In the genomic region with DNA sequence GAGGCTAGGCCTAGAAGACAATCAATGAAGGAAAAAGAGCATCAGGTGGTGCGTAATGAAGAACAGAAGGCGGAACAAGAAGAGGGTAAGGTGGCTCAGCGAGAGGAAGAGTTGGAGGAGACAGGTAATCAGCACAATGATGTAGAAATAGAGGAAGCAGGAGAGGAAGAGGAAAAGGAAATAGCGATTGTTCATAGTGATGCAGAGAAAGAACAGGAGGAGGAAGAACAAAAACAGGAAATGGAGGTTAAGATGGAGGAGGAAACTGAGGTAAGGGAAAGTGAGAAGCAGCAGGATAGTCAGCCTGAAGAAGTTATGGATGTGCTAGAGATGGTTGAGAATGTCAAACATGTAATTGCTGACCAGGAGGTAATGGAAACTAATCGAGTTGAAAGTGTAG, we compare ENCODE assay signal across 1 cellular context.
TF ChIP-seq lines count a peak whose summit lies in the region.

No MANE protein-coding gene starts in this region.

TF ChIP-seq in HepG2, 621 proteins besides CTCF, POLR2A, EP300 and RAD21 (continued from another document and continues in another):
- TF ChIP-seq, protein P1, sequence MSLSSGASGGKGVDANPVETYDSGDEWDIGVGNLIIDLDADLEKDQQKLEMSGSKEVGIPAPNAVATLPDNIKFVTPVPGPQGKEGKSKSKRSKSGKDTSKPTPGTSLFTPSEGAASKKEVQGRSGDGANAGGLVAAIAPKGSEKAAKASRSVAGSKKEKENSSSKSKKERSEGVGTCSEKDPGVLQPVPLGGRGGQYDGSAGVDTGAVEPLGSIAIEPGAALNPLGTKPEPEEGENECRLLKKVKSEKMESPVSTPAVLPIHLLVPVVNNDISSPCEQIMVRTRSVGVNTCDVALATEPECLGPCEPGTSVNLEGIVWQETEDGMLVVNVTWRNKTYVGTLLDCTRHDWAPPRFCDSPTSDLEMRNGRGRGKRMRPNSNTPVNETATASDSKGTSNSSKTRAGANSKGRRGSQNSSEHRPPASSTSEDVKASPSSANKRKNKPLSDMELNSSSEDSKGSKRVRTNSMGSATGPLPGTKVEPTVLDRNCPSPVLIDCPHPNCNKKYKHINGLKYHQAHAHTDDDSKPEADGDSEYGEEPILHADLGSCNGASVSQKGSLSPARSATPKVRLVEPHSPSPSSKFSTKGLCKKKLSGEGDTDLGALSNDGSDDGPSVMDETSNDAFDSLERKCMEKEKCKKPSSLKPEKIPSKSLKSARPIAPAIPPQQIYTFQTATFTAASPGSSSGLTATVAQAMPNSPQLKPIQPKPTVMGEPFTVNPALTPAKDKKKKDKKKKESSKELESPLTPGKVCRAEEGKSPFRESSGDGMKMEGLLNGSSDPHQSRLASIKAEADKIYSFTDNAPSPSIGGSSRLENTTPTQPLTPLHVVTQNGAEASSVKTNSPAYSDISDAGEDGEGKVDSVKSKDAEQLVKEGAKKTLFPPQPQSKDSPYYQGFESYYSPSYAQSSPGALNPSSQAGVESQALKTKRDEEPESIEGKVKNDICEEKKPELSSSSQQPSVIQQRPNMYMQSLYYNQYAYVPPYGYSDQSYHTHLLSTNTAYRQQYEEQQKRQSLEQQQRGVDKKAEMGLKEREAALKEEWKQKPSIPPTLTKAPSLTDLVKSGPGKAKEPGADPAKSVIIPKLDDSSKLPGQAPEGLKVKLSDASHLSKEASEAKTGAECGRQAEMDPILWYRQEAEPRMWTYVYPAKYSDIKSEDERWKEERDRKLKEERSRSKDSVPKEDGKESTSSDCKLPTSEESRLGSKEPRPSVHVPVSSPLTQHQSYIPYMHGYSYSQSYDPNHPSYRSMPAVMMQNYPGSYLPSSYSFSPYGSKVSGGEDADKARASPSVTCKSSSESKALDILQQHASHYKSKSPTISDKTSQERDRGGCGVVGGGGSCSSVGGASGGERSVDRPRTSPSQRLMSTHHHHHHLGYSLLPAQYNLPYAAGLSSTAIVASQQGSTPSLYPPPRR (CRISPR knock-in tag; IDR thresholded peaks at IDR 0.05; ENCODE audit: borderline replicate concordance): no peak
- TF ChIP-seq ZNF543 (CRISPR knock-in tag; IDR thresholded peaks at IDR 0.05) (no peak), KDM3A (CRISPR knock-in tag; IDR thresholded peaks at IDR 0.05; ENCODE audit: low read depth) (no peak), HDAC6 (IDR thresholded peaks at IDR 0.05; ENCODE audit: low read depth, low read length) (0 out of 2 replicates have a peak, but pooled peaks have one; percentile 61), SKIL (CRISPR knock-in tag; IDR thresholded peaks at IDR 0.05; ENCODE audit: borderline replicate concordance) (0 out of 2 replicates have a peak, but pooled peaks have one; percentile 27), CREB1 (IDR thresholded peaks at IDR 0.05) (no peak), CREB1 (CRISPR knock-in tag; IDR thresholded peaks at IDR 0.05) (no peak), ZNF20 (CRISPR knock-in tag; IDR thresholded peaks at IDR 0.05) (no peak), ZNF513 (CRISPR knock-in tag; conservative IDR thresholded peaks at IDR 0.05) (no peak), ZSCAN20 (CRISPR knock-in tag; IDR thresholded peaks at IDR 0.05; ENCODE audit: borderline replicate concordance) (no peak), ZNF607 (CRISPR knock-in tag; IDR thresholded peaks at IDR 0.05; ENCODE audit: borderline replicate concordance) (no peak), NBN (conservative IDR thresholded peaks at IDR 0.05) (peak; percentile 98; the same call in 1 of the 2 replicates), ZNF709 (CRISPR knock-in tag; IDR thresholded peaks at IDR 0.05) (no peak), RAD51 (IDR thresholded peaks at IDR 0.05; ENCODE audit: borderline replicate concordance) (peak; percentile 44), ARNTL (CRISPR knock-in tag; IDR thresholded peaks at IDR 0.05) (no peak), MBD4 (IDR thresholded peaks at IDR 0.05; ENCODE audit: borderline replicate concordance, low read length) (no peak), ZC3H13 (CRISPR knock-in tag; IDR thresholded peaks at IDR 0.05) (no peak; the same call in 1 of the 2 replicates), ATF7 (IDR thresholded peaks at IDR 0.05) (peak; percentile 49; the same call in 1 of the 2 replicates), ATF7 (CRISPR knock-in tag; IDR thresholded peaks at IDR 0.05) (no peak), RBM22 (optimal IDR thresholded peaks at IDR 0.05; ENCODE audit: low read length) (peak; percentile 76), TEAD3 (CRISPR knock-in tag; optimal IDR thresholded peaks at IDR 0.05; ENCODE audit: borderline replicate concordance) (peak; percentile 10), LCORL (IDR thresholded peaks at IDR 0.05) (no peak; the same call in 1 of the 2 replicates), LCORL (CRISPR knock-in tag; IDR thresholded peaks at IDR 0.05) (no peak), RFX5 (IDR thresholded peaks at IDR 0.05; ENCODE audit: low read depth, low read length) (no peak)
- TF ChIP-seq, protein P2, sequence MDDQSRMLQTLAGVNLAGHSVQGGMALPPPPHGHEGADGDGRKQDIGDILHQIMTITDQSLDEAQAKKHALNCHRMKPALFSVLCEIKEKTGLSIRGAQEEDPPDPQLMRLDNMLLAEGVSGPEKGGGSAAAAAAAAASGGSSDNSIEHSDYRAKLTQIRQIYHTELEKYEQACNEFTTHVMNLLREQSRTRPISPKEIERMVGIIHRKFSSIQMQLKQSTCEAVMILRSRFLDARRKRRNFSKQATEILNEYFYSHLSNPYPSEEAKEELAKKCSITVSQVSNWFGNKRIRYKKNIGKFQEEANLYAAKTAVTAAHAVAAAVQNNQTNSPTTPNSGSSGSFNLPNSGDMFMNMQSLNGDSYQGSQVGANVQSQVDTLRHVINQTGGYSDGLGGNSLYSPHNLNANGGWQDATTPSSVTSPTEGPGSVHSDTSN (CRISPR knock-in tag; IDR thresholded peaks at IDR 0.05; ENCODE audit: borderline replicate concordance): peak; percentile 74
- TF ChIP-seq, protein P3, sequence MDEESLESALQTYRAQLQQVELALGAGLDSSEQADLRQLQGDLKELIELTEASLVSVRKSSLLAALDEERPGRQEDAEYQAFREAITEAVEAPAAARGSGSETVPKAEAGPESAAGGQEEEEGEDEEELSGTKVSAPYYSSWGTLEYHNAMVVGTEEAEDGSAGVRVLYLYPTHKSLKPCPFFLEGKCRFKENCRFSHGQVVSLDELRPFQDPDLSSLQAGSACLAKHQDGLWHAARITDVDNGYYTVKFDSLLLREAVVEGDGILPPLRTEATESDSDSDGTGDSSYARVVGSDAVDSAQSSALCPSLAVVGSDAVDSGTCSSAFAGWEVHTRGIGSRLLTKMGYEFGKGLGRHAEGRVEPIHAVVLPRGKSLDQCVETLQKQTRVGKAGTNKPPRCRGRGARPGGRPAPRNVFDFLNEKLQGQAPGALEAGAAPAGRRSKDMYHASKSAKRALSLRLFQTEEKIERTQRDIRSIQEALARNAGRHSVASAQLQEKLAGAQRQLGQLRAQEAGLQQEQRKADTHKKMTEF (CRISPR knock-in tag; IDR thresholded peaks at IDR 0.05): no peak
- TF ChIP-seq, protein P4, sequence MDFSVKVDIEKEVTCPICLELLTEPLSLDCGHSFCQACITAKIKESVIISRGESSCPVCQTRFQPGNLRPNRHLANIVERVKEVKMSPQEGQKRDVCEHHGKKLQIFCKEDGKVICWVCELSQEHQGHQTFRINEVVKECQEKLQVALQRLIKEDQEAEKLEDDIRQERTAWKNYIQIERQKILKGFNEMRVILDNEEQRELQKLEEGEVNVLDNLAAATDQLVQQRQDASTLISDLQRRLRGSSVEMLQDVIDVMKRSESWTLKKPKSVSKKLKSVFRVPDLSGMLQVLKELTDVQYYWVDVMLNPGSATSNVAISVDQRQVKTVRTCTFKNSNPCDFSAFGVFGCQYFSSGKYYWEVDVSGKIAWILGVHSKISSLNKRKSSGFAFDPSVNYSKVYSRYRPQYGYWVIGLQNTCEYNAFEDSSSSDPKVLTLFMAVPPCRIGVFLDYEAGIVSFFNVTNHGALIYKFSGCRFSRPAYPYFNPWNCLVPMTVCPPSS (IDR thresholded peaks at IDR 0.05): peak; percentile 96; the same call in 1 of the 2 replicates
- TF ChIP-seq, protein P5, sequence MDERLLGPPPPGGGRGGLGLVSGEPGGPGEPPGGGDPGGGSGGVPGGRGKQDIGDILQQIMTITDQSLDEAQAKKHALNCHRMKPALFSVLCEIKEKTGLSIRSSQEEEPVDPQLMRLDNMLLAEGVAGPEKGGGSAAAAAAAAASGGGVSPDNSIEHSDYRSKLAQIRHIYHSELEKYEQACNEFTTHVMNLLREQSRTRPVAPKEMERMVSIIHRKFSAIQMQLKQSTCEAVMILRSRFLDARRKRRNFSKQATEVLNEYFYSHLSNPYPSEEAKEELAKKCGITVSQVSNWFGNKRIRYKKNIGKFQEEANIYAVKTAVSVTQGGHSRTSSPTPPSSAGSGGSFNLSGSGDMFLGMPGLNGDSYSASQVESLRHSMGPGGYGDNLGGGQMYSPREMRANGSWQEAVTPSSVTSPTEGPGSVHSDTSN (CRISPR knock-in tag; IDR thresholded peaks at IDR 0.05): no peak
- TF ChIP-seq, protein P6, sequence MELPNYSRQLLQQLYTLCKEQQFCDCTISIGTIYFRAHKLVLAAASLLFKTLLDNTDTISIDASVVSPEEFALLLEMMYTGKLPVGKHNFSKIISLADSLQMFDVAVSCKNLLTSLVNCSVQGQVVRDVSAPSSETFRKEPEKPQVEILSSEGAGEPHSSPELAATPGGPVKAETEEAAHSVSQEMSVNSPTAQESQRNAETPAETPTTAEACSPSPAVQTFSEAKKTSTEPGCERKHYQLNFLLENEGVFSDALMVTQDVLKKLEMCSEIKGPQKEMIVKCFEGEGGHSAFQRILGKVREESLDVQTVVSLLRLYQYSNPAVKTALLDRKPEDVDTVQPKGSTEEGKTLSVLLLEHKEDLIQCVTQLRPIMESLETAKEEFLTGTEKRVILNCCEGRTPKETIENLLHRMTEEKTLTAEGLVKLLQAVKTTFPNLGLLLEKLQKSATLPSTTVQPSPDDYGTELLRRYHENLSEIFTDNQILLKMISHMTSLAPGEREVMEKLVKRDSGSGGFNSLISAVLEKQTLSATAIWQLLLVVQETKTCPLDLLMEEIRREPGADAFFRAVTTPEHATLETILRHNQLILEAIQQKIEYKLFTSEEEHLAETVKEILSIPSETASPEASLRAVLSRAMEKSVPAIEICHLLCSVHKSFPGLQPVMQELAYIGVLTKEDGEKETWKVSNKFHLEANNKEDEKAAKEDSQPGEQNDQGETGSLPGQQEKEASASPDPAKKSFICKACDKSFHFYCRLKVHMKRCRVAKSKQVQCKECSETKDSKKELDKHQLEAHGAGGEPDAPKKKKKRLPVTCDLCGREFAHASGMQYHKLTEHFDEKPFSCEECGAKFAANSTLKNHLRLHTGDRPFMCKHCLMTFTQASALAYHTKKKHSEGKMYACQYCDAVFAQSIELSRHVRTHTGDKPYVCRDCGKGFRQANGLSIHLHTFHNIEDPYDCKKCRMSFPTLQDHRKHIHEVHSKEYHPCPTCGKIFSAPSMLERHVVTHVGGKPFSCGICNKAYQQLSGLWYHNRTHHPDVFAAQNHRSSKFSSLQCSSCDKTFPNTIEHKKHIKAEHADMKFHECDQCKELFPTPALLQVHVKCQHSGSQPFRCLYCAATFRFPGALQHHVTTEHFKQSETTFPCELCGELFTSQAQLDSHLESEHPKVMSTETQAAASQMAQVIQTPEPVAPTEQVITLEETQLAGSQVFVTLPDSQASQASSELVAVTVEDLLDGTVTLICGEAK (IDR thresholded peaks at IDR 0.05): 0 out of 2 replicates have a peak, but pooled peaks have one; percentile 38
- TF ChIP-seq, protein P6 (CRISPR knock-in tag; IDR thresholded peaks at IDR 0.05): no peak
